ENCODE assay signal across 8 cellular contexts in the genomic region with DNA sequence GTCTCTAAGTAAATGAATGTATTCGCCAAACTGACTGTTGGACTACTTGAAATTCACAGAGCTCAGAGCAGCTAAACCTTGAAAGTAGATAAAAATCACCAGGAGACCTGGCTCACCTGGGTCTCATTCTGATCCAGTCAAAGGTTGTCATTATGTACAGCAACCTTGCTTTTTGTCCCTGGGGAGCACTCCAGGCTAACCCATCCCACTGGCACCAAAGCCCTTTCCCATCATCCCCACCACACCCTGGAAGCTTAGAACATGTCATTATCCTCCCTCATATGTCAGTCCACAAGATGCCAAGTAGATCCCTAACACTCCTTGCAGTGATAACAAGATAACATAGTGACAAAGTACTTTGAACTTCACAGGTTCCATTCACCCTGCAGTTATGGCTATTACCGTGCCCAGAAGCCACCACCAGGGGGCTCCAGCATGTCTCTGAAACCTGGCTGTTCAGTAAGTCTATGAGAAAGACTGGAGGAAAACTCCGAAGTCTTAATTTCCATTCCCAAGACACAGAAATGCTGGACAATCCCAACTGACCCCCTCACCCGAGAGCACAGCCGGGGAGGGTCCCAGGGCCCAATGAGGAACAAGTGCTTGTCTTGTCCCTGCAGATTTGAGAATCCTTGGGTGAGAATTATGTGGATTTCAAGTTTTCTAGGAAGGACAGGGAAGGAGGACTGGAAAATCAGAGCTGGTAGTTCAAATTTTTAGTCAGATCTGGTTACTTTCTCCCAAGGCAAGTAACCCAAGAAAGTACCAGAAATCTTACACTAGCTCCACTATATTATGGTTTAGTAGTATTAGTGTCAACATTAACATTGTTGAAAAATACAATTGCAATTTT. TPM values are rescaled to one million over a fixed set of nuclear protein-coding genes. Genes with fewer than 3 reads are reported as not detected.
DNase-seq lines count a peak whose midpoint lies in the region; ATAC-seq and TF ChIP-seq lines count a peak whose summit lies in the region.

No MANE protein-coding gene starts in this region.

- H3K4me1 ChIP-seq in CD4-positive, CD25-positive, alpha-beta regulatory T cell (ENCODE audit: control insufficient read depth, insufficient read depth, low read length, poor library complexity, severe bottlenecking): no peaks in the 10 kb centered on the region
- H3K4me1 ChIP-seq in right lobe of liver: peaks cover 0 to 5% (median 0%) of the 10 kb centered on the region in 4 donors

- no peak overlapping the region for H3K4me3 ChIP-seq in CD4-positive, CD25-positive, alpha-beta regulatory T cell (ENCODE audit: low read depth, low read length)
- no peak overlapping the region for H3K4me3 ChIP-seq in right lobe of liver

- 21% methylated on average over 5 of the region's 5 CpGs for WGBS in right lobe of liver (ENCODE audit: insufficient coverage, low coverage, low lambda C conversion rate, missing lambda C conversion rate)

- peaks cover 23% of the 10 kb centered on the region for H3K27me3 ChIP-seq in CD4-positive, CD25-positive, alpha-beta regulatory T cell (ENCODE audit: control insufficient read depth, insufficient read depth, low read length)
- no peaks in the 10 kb centered on the region for H3K27me3 ChIP-seq in right lobe of liver

- peak; percentile 71 to 73 for ATAC-seq in CD4-positive, CD25-positive, alpha-beta regulatory T cell (ENCODE audit: low read depth in 2 of 2)
- ATAC-seq in GM19468 (IDR thresholded peaks at IDR 0.05; ENCODE audit: extremely low read depth, unreplicated experiment) (peak; percentile 39), right lobe of liver (peak; percentile 96 to 100 (median 98))

- H3K27ac ChIP-seq in CD4-positive, CD25-positive, alpha-beta regulatory T cell (ENCODE audit: insufficient read depth, low read length, poor library complexity, severe bottlenecking): no peak overlapping the region
- H3K27ac ChIP-seq in right lobe of liver: no peak overlapping the region

- H3K27me3 Mint-ChIP-seq in CD4-positive, CD25-positive, alpha-beta regulatory T cell: peaks cover 38% of the 10 kb centered on the region

- H3K4me3 Mint-ChIP-seq in CD4-positive, CD25-positive, alpha-beta regulatory T cell: no peak overlapping the region

- no peaks in the 10 kb centered on the region for H3K36me3 ChIP-seq in CD4-positive, CD25-positive, alpha-beta regulatory T cell (ENCODE audit: control insufficient read depth, insufficient read depth, low read length)
- H3K36me3 ChIP-seq in right lobe of liver: no peaks in the 10 kb centered on the region

- no peak for TF ChIP-seq POLR2A in right lobe of liver (IDR thresholded peaks at IDR 0.05)

- DNase-seq in CD4-positive, CD25-positive, alpha-beta regulatory T cell: peak; percentile 63 to 75 (median 74)
- DNase-seq in NCI-H146 treated with DMSO at 0.1 percent for 48 hours (lab: John Stamatoyannopoulos, UW; ENCODE audit: unreplicated experiment): peak; percentile 24
- peak; percentile 57 to 74 for DNase-seq in activated CD4-positive, alpha-beta T cell treated with anti-CD3 and anti-CD28 coated beads for 24 hours (ENCODE audit: low read depth in 2 of 2)
- peak; percentile 84 for DNase-seq in cerebellar cortex (ENCODE audit: low spot score)
- DNase-seq in right lobe of liver: peak; percentile 60 to 87 (median 82)
- DNase-seq in stimulated activated CD8-positive, alpha-beta memory T cell treated with anti-CD3 and anti-CD28 coated beads, Interleukin-12 subunit alpha, Interleukin-12 subunit beta, amount 100 ng/mL, for 24 hours (ENCODE audit: extremely low read depth): peak; percentile 14
- DNase-seq in cerebellar nuclear complex (lab: John Stamatoyannopoulos, UW): no peak

- peak; percentile 74 to 97 (median 91) for TF ChIP-seq CTCF in right lobe of liver (IDR thresholded peaks at IDR 0.05)

- no peak overlapping the region for H3K27ac Mint-ChIP-seq in CD4-positive, CD25-positive, alpha-beta regulatory T cell

- no peaks in the 10 kb centered on the region for H3K36me3 Mint-ChIP-seq in CD4-positive, CD25-positive, alpha-beta regulatory T cell

- no peaks in the 10 kb centered on the region for H3K9me3 Mint-ChIP-seq in CD4-positive, CD25-positive, alpha-beta regulatory T cell

- no peaks in the 10 kb centered on the region for H3K9me3 ChIP-seq in CD4-positive, CD25-positive, alpha-beta regulatory T cell (ENCODE audit: control insufficient read depth in 2 of 2, low read length in 2 of 2)
- H3K9me3 ChIP-seq in right lobe of liver: no peaks in the 10 kb centered on the region

- no peaks in the 10 kb centered on the region for H3K4me1 Mint-ChIP-seq in CD4-positive, CD25-positive, alpha-beta regulatory T cell

- intact Hi-C loops in right lobe of liver (cut with DNase I): no loop called here

RNA-seq across cellular contexts. Expression of gene USP47, which starts 43.0 kb away (rescaled TPM):
- 79.0 TPM for total RNA-seq in CD4-positive, CD25-positive, alpha-beta regulatory T cell
- 10 to 100 TPM; 35.7 to 50.1 (median 39.5) TPM for polyA plus RNA-seq in CD4-positive, CD25-positive, alpha-beta regulatory T cell
- 10 to 100 TPM; 25.2 to 38.1 (median 29.6) TPM for total RNA-seq in right lobe of liver

Comparison
In these comparisons a context has a peak if more than half of its experiments do, and no peak if none do; other contexts are left out.
1. ATAC-seq: peak in every context shown above with its lines; median percentile 98 in right lobe of liver; 72 in CD4-positive, CD25-positive, alpha-beta regulatory T cell; 39 in GM19468.
2. DNase-seq: peak in CD4-positive, CD25-positive, alpha-beta regulatory T cell (3 of 3), NCI-H146 treated with DMSO at 0.1 percent for 48 hours (single experiment), activated CD4-positive, alpha-beta T cell treated with anti-CD3 and anti-CD28 coated beads for 24 hours (2 of 2), cerebellar cortex (single experiment), right lobe of liver (3 of 3) and stimulated activated CD8-positive, alpha-beta memory T cell treated with anti-CD3 and anti-CD28 coated beads, Interleukin-12 subunit alpha, Interleukin-12 subunit beta, amount 100 ng/mL, for 24 hours (single experiment); none in cerebellar nuclear complex (0 of 2).